35 cellular contexts compared by ENCODE assay signal in genomic region chr1:119880063-119880462, GRCh38. TPM values are rescaled to one million over a fixed set of nuclear protein-coding genes. Genes with fewer than 3 reads are reported as not detected.
"Had no signal": no experiment of that assay in that cellular context is flagged by ENCODE, and none has a peak within 500 bp of the region (broad histone marks: within the 10 kb centered on the region; RNA-seq: fewer than 3 reads in every experiment).

No MANE protein-coding gene starts in this region.

- H3K27ac Mint-ChIP-seq: activated CD8-positive, alpha-beta T cell treated with anti-CD3 and anti-CD28 coated beads, Interleukin-2, amount 10 ng/mL, durations not matched to agents 7 days and 5 days; activated naive CD4-positive, alpha-beta T cell treated with anti-CD3 and anti-CD28 coated beads, Interleukin-2, amount 50 U/mL, for 24 hours; activated naive CD8-positive, alpha-beta T cell treated with anti-CD3 and anti-CD28 coated beads, Interleukin-2, amount 10 ng/mL, durations not matched to agents 7 days and 5 days; activated T-cell treated with anti-CD3 and anti-CD28 coated beads, Interleukin-2, amount 50 U/mL, for 24 hours; activated T-helper 2 cell treated with anti-CD3 and anti-CD28 coated beads, Interferon-gamma antibody, Interleukin-2, Interleukin-4, amounts not matched to agents 10 μg/mL and 5 μg/mL and 100 μg/mL, durations not matched to agents 14 hours and 24 hours and 36 hours had no signal

- H3K36me3 Mint-ChIP-seq: activated naive CD4-positive, alpha-beta T cell treated with anti-CD3 and anti-CD28 coated beads, Interleukin-2, amount 50 U/mL, for 24 hours; activated naive CD8-positive, alpha-beta T cell treated with anti-CD3 and anti-CD28 coated beads, Interleukin-2, amount 10 ng/mL, durations not matched to agents 7 days and 5 days had no signal

- H3K4me3 Mint-ChIP-seq: activated CD8-positive, alpha-beta T cell treated with anti-CD3 and anti-CD28 coated beads, Interleukin-2, amount 10 ng/mL, durations not matched to agents 7 days and 5 days; activated naive CD4-positive, alpha-beta T cell treated with anti-CD3 and anti-CD28 coated beads, Interleukin-2, amount 50 U/mL, for 24 hours; activated naive CD8-positive, alpha-beta T cell treated with anti-CD3 and anti-CD28 coated beads, Interleukin-2, amount 10 ng/mL, durations not matched to agents 7 days and 5 days; activated T-cell treated with anti-CD3 and anti-CD28 coated beads, Interleukin-2, amount 50 U/mL, for 24 hours; central memory CD8-positive, alpha-beta T cell had no signal

- H3K4me1 Mint-ChIP-seq: activated naive CD4-positive, alpha-beta T cell treated with anti-CD3 and anti-CD28 coated beads, Interleukin-2, amount 50 U/mL, for 24 hours; activated naive CD8-positive, alpha-beta T cell treated with anti-CD3 and anti-CD28 coated beads, Interleukin-2, amount 10 ng/mL, durations not matched to agents 7 days and 5 days; central memory CD8-positive, alpha-beta T cell had no signal

- DNase-seq: activated CD4-positive, alpha-beta T cell treated with anti-CD3 and anti-CD28 coated beads for 1 hour; activated CD4-positive, alpha-beta T cell treated with anti-CD3 and anti-CD28 coated beads for 48 hours; activated CD4-positive, alpha-beta T cell treated with anti-CD3 and anti-CD28 coated beads, Interleukin-2, amount 50 U/mL, for 48 hours; activated CD4-positive, CD25-positive, alpha-beta regulatory T cell; activated CD8-positive, alpha-beta T cell treated with anti-CD3 and anti-CD28 coated beads, Interleukin-2, amount 10 ng/mL, durations not matched to agents 7 days and 5 days; activated gamma-delta T cell; activated naive CD4-positive, alpha-beta T cell treated with Interleukin-2 at 50 U/mL for 16 hours; activated naive CD8-positive, alpha-beta T cell treated with anti-CD3 and anti-CD28 coated beads, Interleukin-2, amount 10 ng/mL, durations not matched to agents 7 days and 5 days; activated T-cell treated with anti-CD3 and anti-CD28 coated beads, Interleukin-2, amount 50 U/mL, for 24 hours; Kasumi-1; MG63; NCI-H1048; NCI-H1105 treated with DMSO at 0.1 percent for 48 hours; NCI-H1436; NCI-H1694 treated with DMSO at 0.1 percent for 48 hours; NCI-H2029; NCI-H345; NCI-H524 treated with DMSO at 0.1 percent for 48 hours; NCI-H748 treated with DMSO at 0.1 percent for 48 hours; NK-92 treated with Interleukin-12 subunit alpha and Interleukin-12 subunit beta, amount 100 ng/mL, for 24 hours; PC-9; Right ventricle myocardium superior; SW 1271; T-helper 1 cell; T-helper 2 cell; T-helper 9 cell; WERI-Rb-1 had no signal

- H3K9me3 Mint-ChIP-seq: activated naive CD4-positive, alpha-beta T cell treated with anti-CD3 and anti-CD28 coated beads, Interleukin-2, amount 50 U/mL, for 24 hours; activated naive CD8-positive, alpha-beta T cell treated with anti-CD3 and anti-CD28 coated beads, Interleukin-2, amount 10 ng/mL, durations not matched to agents 7 days and 5 days; activated T-cell treated with anti-CD3 and anti-CD28 coated beads, Interleukin-2, amount 50 U/mL, for 24 hours; activated T-helper 2 cell treated with anti-CD3 and anti-CD28 coated beads, Interferon-gamma antibody, Interleukin-2, Interleukin-4, amounts not matched to agents 10 μg/mL and 5 μg/mL and 100 μg/mL, durations not matched to agents 14 hours and 24 hours and 36 hours; central memory CD8-positive, alpha-beta T cell had no signal

RNA-seq across cellular contexts. Expression of gene ADAM30, which starts 16.3 kb away (rescaled TPM):
- total RNA-seq: activated CD8-positive, alpha-beta T cell treated with anti-CD3 and anti-CD28 coated beads, Interleukin-2, amount 10 ng/mL, durations not matched to agents 7 days and 5 days; activated naive CD8-positive, alpha-beta T cell treated with anti-CD3 and anti-CD28 coated beads, Interleukin-2, amount 10 ng/mL, durations not matched to agents 7 days and 5 days; activated T-helper 2 cell treated with anti-CD3 and anti-CD28 coated beads, Interferon-gamma antibody, Interleukin-2, Interleukin-4, amounts not matched to agents 10 μg/mL and 5 μg/mL and 100 μg/mL, durations not matched to agents 14 hours and 24 hours and 36 hours; ascending aorta; cardiac muscle cell; chondrocyte; NCI-H460; OCI-LY7; PC-9; Right ventricle myocardium superior had no signal
